9 cellular contexts compared by ENCODE assay signal in genomic region chr7:38207843-38208242, GRCh38.
"Had no signal": no experiment of that assay in that cellular context is flagged by ENCODE, and none has a peak within 500 bp of the region (broad histone marks: within the 10 kb centered on the region; RNA-seq: fewer than 3 reads in every experiment).

No MANE protein-coding gene starts in this region.

- H3K27me3 Mint-ChIP-seq: IgD-negative memory B cell had no signal

- ATAC-seq: GM23338, HepG2 had no signal

- H3K9me3 Mint-ChIP-seq: GM23338, H9, IgD-negative memory B cell had no signal

- H3K27ac ChIP-seq: HL-60 had no signal

- H3K4me3 ChIP-seq: GM23338 had no signal

- DNase-seq: H9, HCEC 1CT, KG1 had no signal

- H2AFZ ChIP-seq: GM23338 had no signal

- H3K4me2 ChIP-seq: GM23338 had no signal

- H3K27ac Mint-ChIP-seq: GM23338, H9, IgD-negative memory B cell had no signal

- H3K4me3 Mint-ChIP-seq: GM23338, H9, IgD-negative memory B cell had no signal

- FAIRE-seq: H1, H54, HepG2 had no signal
